In the genomic region with DNA sequence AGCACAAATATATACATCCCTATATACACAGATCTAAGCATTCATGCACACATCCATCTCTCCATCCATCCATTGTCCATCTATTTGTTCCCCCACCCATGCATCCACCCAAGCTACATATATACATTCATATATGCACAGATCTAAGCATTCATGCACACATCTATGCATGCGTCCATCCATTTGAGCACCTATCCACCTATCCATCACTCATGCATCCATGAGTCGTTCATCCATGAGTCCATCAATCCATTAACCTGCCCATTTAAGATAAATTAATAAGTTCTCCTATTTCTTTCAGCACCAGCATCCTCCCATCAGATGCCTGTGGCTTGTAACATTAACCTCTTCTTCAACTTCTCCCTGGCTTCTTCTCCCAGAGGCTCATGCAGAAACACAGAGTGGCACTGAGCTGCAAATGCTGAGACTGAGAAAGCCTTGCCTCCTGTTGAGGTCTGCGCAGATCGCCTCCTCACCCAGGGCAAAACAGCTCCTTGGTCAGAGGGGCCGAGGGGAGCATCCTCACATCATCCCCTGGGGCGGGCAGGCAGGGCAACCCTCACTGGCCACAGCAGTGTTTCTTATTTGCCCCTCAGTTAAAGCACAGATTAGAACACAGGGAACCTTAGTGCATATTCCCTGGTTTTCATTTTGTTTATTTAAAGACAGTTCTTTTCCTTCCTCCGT, we compare ENCODE assay signal across 13 cellular contexts.
"Had no signal": no experiment of that assay in that cellular context is flagged by ENCODE, and none has a peak within 500 bp of the region (broad histone marks: within the 10 kb centered on the region; RNA-seq: fewer than 3 reads in every experiment).

No MANE protein-coding gene starts in this region.

- H3K27ac ChIP-seq: dorsolateral prefrontal cortex, parathyroid adenoma, skin epidermis, suprapubic skin had no signal

- H3K4me1 Mint-ChIP-seq: naive B cell had no signal

- DNase-seq: activated CD4-positive, alpha-beta T cell treated with anti-CD3 and anti-CD28 coated beads, Interleukin-2, amount 50 U/mL, for 4 hours; activated CD4-positive, CD25-positive, alpha-beta regulatory T cell treated with anti-CD3 and anti-CD28 coated beads, Interleukin-2, amount 50 U/mL, for 72 hours; activated naive CD4-positive, alpha-beta T cell; activated T-cell treated with anti-CD3 and anti-CD28 coated beads for 4 hours; naive B cell; retina; stimulated activated CD4-positive, alpha-beta T cell treated with anti-CD3 and anti-CD28 coated beads, Interleukin-4, amount 100 ng/mL, for 4 hours; stimulated activated naive CD8-positive, alpha-beta T cell treated with anti-CD3 and anti-CD28 coated beads, Interleukin-15, Interleukin-2, amounts not matched to agents 100 U/mL and 50 U/mL, for 24 hours had no signal

- H3K79me2 ChIP-seq: parathyroid adenoma had no signal

- H3K4me3 ChIP-seq: dorsolateral prefrontal cortex, skin epidermis, suprapubic skin had no signal

- H3K36me3 ChIP-seq: suprapubic skin had no signal

- H2AFZ ChIP-seq: parathyroid adenoma had no signal

- H3K9me3 ChIP-seq: suprapubic skin had no signal

- H3K9ac ChIP-seq: parathyroid adenoma had no signal

- H3K4me3 Mint-ChIP-seq: naive B cell had no signal

- FAIRE-seq: astrocyte had no signal

- ATAC-seq: stimulated activated naive CD8-positive, alpha-beta T cell treated with anti-CD3 and anti-CD28 coated beads, Interleukin-15, Interleukin-2, amounts not matched to agents 100 U/mL and 50 U/mL, for 24 hours had no signal

- H3K9me3 Mint-ChIP-seq: naive B cell had no signal

- H3K36me3 Mint-ChIP-seq: naive B cell had no signal

- H3K27ac Mint-ChIP-seq: naive B cell had no signal

- H3K4me1 ChIP-seq: parathyroid adenoma had no signal
